Comparison of ENCODE assay signal across 1 cellular context in genomic region chr5:139696167-139696893, GRCh38.
A peak's percentile ranks its signal among the peaks of the same experiment; 100 is the strongest.
TF ChIP-seq lines count a peak whose summit lies in the region.

No MANE protein-coding gene starts in this region.

TF ChIP-seq in K562, 482 proteins besides CTCF, POLR2A, EP300 and RAD21 (continued from another document and continues in another):
- TF ChIP-seq HMGXB4 (CRISPR knock-in tag; IDR thresholded peaks at IDR 0.05) (peak; percentile 8; the same call in 1 of the 2 replicates), RFX7 (CRISPR knock-in tag; IDR thresholded peaks at IDR 0.05) (no peak), MGA (IDR thresholded peaks at IDR 0.05) (peak; percentile 64), POLR2G (IDR thresholded peaks at IDR 0.05; ENCODE audit: low read depth, low read length) (no peak), ZNF347 (CRISPR knock-in tag; IDR thresholded peaks at IDR 0.05; ENCODE audit: low read depth) (no peak), ZFP30 (CRISPR knock-in tag; IDR thresholded peaks at IDR 0.05; ENCODE audit: borderline replicate concordance) (no peak), RCOR1 (IDR thresholded peaks at IDR 0.05; ENCODE audit: borderline replicate concordance in 1 of 2, low read depth in 2 of 2, low read length in 2 of 2) (peak in 1 of 2 experiments; percentile 59; a peak in 2 of 4 replicates), CHD1 (IDR thresholded peaks at IDR 0.05; ENCODE audit: low read length) (no peak), PRPF4 (IDR thresholded peaks at IDR 0.05; ENCODE audit: insufficient read depth, low read depth, low read length, poor library complexity, severe bottlenecking) (no peak), MAZ (CRISPR knock-in tag; conservative IDR thresholded peaks at IDR 0.05 in 1 of 2, IDR thresholded peaks at IDR 0.05 in 1 of 2) (no peak), KAT2B (IDR thresholded peaks at IDR 0.05; ENCODE audit: low read depth, low read length) (no peak), POLR2AphosphoS2 (IDR thresholded peaks at IDR 0.05; ENCODE audit: low read length) (no peak), CC2D1A (IDR thresholded peaks at IDR 0.05) (no peak), GTF3C2 (IDR thresholded peaks at IDR 0.05; ENCODE audit: borderline replicate concordance, extremely low read depth, insufficient read length) (no peak), ZNF511 (CRISPR knock-in tag; IDR thresholded peaks at IDR 0.05) (no peak; the same call in 1 of the 2 replicates), KDM2B (CRISPR knock-in tag; IDR thresholded peaks at IDR 0.05) (no peak), XRCC5 (IDR thresholded peaks at IDR 0.05; ENCODE audit: low read depth, low read length) (no peak; the same call in 1 of the 2 replicates), SAP30 (IDR thresholded peaks at IDR 0.05; ENCODE audit: borderline replicate concordance, insufficient read depth, low read depth, low read length, poor library complexity, severe bottlenecking) (no peak), SMAD4 (CRISPR knock-in tag; conservative IDR thresholded peaks at IDR 0.05) (no peak), CBX1 (IDR thresholded peaks at IDR 0.05; ENCODE audit: low read depth) (no peak; the same call in 1 of the 2 replicates), MXI1 (IDR thresholded peaks at IDR 0.05; ENCODE audit: low read depth, low read length) (no peak), ZNF232 (CRISPR knock-in tag; IDR thresholded peaks at IDR 0.05) (no peak), SRSF3 (IDR thresholded peaks at IDR 0.05; ENCODE audit: insufficient read depth, low read length) (no peak), ARNT (IDR thresholded peaks at IDR 0.05) (no peak), ZNF444 (CRISPR knock-in tag; IDR thresholded peaks at IDR 0.05) (no peak), REST (CRISPR knock-in tag; IDR thresholded peaks at IDR 0.05; ENCODE audit: low read depth) (no peak), MCM7 (IDR thresholded peaks at IDR 0.05) (no peak), ETS1 (conservative IDR thresholded peaks at IDR 0.05; ENCODE audit: control insufficient read depth, low read depth, low read length) (no peak), THRA (IDR thresholded peaks at IDR 0.05) (no peak), PREB (CRISPR knock-in tag; IDR thresholded peaks at IDR 0.05) (no peak), MEIS2 (IDR thresholded peaks at IDR 0.05; ENCODE audit: partially characterized antibody) (peak; percentile 45), TBP (optimal IDR thresholded peaks at IDR 0.05; ENCODE audit: low read depth, low read length) (no peak)
